In the genomic region with DNA sequence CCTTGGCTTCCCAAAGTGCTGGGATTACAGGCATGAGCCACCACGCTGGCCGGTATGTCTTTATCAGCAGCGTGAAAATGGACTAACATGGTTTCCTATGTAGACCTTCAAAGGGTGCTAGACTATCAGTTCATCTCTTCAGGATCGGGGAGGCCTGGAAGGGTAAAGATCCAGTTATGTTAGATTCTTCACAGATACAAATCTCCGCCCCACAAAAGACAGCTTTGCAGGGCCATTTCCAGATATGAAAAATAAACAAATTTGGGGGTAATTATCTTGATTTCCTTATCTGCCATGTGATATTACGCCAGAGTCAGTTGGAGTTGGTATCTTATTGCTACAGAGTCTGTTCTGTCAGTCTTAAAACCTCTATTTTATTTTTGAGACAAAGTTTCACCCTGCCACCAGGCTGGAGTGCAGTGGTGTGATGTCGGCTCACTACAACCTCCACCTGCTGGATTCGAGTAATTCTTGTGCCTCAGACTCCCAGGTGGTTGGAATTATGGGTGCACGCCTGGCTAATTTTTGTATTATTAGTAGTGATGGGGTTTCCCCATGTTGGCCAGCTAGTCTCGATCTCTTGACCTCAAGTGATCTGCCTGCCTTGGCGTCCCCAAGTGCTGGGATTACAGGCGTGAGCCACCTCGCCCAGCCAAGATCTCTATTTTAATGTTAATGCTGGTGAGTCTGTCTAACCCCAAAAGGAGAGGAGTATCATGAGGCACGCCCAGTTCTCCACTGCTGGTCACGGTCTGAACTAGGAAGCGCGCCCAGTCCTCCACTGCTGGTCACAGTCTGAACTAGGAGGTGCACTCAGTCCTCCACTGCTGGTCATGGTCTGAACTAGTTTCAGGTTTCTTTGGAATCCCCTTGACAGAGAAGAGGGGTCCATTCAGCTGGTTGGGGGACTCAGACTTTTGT, we compare ENCODE assay signal across 20 cellular contexts. TPM values are rescaled to one million over a fixed set of nuclear protein-coding genes. Genes with fewer than 3 reads are reported as not detected.
DNase-seq lines count a peak whose midpoint lies in the region; ATAC-seq, FAIRE-seq and TF ChIP-seq lines count a peak whose summit lies in the region.
"Had no signal": no experiment of that assay in that cellular context is flagged by ENCODE, and none has a peak within 500 bp of the region (broad histone marks: within the 10 kb centered on the region; RNA-seq: fewer than 3 reads in every experiment).

No MANE protein-coding gene starts in this region.

- peaks cover 55% of the 10 kb centered on the region for H3K36me3 Mint-ChIP-seq in stimulated activated naive CD8-positive, alpha-beta T cell treated with anti-CD3 and anti-CD28 coated beads, Interleukin-15, Interleukin-2, amounts not matched to agents 100 ng/mL and 50 ng/mL, for 24 hours (ENCODE audit: low read depth)
- peaks cover 92% of the 10 kb centered on the region for H3K36me3 Mint-ChIP-seq in dendritic cell treated with granulocyte-macrophage colony-stimulating factor and Interleukin-4, amounts not matched to agents 40 ng/mL and 50 ng/mL, for 4 days (ENCODE audit: low read depth)

- no peaks in the 10 kb centered on the region for H3K27me3 Mint-ChIP-seq in stimulated activated naive CD8-positive, alpha-beta T cell treated with anti-CD3 and anti-CD28 coated beads, Interleukin-15, Interleukin-2, amounts not matched to agents 100 ng/mL and 50 ng/mL, for 24 hours
- no peaks in the 10 kb centered on the region for H3K27me3 Mint-ChIP-seq in stimulated activated naive CD8-positive, alpha-beta T cell treated with anti-CD3 and anti-CD28 coated beads, Interleukin-15, amount 100 ng/mL, for 72 hours
- H3K27me3 Mint-ChIP-seq in dendritic cell treated with granulocyte-macrophage colony-stimulating factor and Interleukin-4, amounts not matched to agents 40 ng/mL and 50 ng/mL, for 4 days = no peaks in the 10 kb centered on the region
- H3K27me3 Mint-ChIP-seq: activated CD4-positive, alpha-beta memory T cell treated with anti-CD3 and anti-CD28 coated beads, Interleukin-2, amount 10 ng/mL, durations not matched to agents 7 days and 5 days; progenitor cell of endocrine pancreas had no signal

- peaks cover 33% of the 10 kb centered on the region for H4K20me1 ChIP-seq in Loucy (ENCODE audit: insufficient read depth, low read length, poor library complexity, severe bottlenecking)
- no peaks in the 10 kb centered on the region for H4K20me1 ChIP-seq in hepatocyte (ENCODE audit: insufficient read depth, poor library complexity, severe bottlenecking)

- H3K9me2 ChIP-seq in Loucy (replicated peaks; ENCODE audit: low read depth, low read length) = no peaks in the 10 kb centered on the region
- H3K9me2 ChIP-seq in hepatocyte (replicated peaks; ENCODE audit: insufficient read depth) = no peaks in the 10 kb centered on the region

- H3K36me3 ChIP-seq in Loucy (ENCODE audit: insufficient read depth, low read length) (no peaks in the 10 kb centered on the region), upper lobe of right lung (no peaks in the 10 kb centered on the region), kidney (ENCODE audit: control insufficient read depth in 1 of 2, insufficient read depth in 2 of 2, low read length in 2 of 2) (peaks cover 0 to 5% of the 10 kb centered on the region in 2 donors), WERI-Rb-1 (peaks cover 19% of the 10 kb centered on the region), hepatocyte (replicated peaks; ENCODE audit: insufficient read depth, low read depth) (no peaks in the 10 kb centered on the region)
- H3K36me3 ChIP-seq: colonic mucosa, neural progenitor cell had no signal

- 90% methylated on average over 17 of the region's 17 CpGs for WGBS in hepatocyte (ENCODE audit: low lambda C conversion rate, missing lambda C conversion rate)

- peak overlapping the region; percentile 92 for H3K4me2 ChIP-seq in Loucy (ENCODE audit: low read depth, low read length, poor library complexity, severe bottlenecking)
- no peak overlapping the region for H3K4me2 ChIP-seq in hepatocyte
- H3K4me2 ChIP-seq: neural progenitor cell had no signal

- intact Hi-C loops in dendritic cell treated with granulocyte-macrophage colony-stimulating factor and Interleukin-4, amounts not matched to agents 40 ng/mL and 50 ng/mL, for 4 days (cut with micrococcal nuclease) = no loop called here
- intact Hi-C loops in upper lobe of right lung (cut with DNase I) (no loop called here), kidney (cut with DNase I) (no loop called here)

- peak overlapping the region; percentile 80 for H3K27ac Mint-ChIP-seq in stimulated activated naive CD8-positive, alpha-beta T cell treated with anti-CD3 and anti-CD28 coated beads, Interleukin-15, Interleukin-2, amounts not matched to agents 100 ng/mL and 50 ng/mL, for 24 hours
- H3K27ac Mint-ChIP-seq in stimulated activated naive CD8-positive, alpha-beta T cell treated with anti-CD3 and anti-CD28 coated beads, Interleukin-15, amount 100 ng/mL, for 72 hours = no peak overlapping the region
- peak overlapping the region; percentile 43 for H3K27ac Mint-ChIP-seq in dendritic cell treated with granulocyte-macrophage colony-stimulating factor and Interleukin-4, amounts not matched to agents 40 ng/mL and 50 ng/mL, for 4 days
- H3K27ac Mint-ChIP-seq: activated CD4-positive, alpha-beta memory T cell treated with anti-CD3 and anti-CD28 coated beads, Interleukin-2, amount 10 ng/mL, durations not matched to agents 7 days and 5 days; neural progenitor cell; progenitor cell of endocrine pancreas had no signal

- peaks cover 25% of the 10 kb centered on the region for H3K4me1 ChIP-seq in Loucy (ENCODE audit: insufficient read depth, low read length, poor library complexity, severe bottlenecking)
- peaks cover 14% of the 10 kb centered on the region for H3K4me1 ChIP-seq in upper lobe of right lung
- H3K4me1 ChIP-seq in kidney (ENCODE audit: control insufficient read depth in 1 of 2, insufficient read depth in 1 of 2, low read depth in 1 of 2, low read length in 2 of 2) = peaks cover 0 to 3% of the 10 kb centered on the region in 2 donors
- H3K4me1 ChIP-seq in hepatocyte (ENCODE audit: insufficient read depth) = peaks cover 14% of the 10 kb centered on the region

- TF ChIP-seq CTCF in Loucy (conservative IDR thresholded peaks at IDR 0.05; ENCODE audit: low read length) (no peak), upper lobe of right lung (IDR thresholded peaks at IDR 0.05) (no peak), kidney (IDR thresholded peaks at IDR 0.05; ENCODE audit: borderline replicate concordance, extremely low read depth, insufficient read depth) (no peak), WERI-Rb-1 (IDR thresholded peaks at IDR 0.05; ENCODE audit: low read depth, low read length) (no peak), hepatocyte (IDR thresholded peaks at IDR 0.05; ENCODE audit: poor library complexity) (no peak)

- no peaks in the 10 kb centered on the region for H3F3A ChIP-seq in Loucy (ENCODE audit: low read depth)

- H3K79me2 ChIP-seq in Loucy (ENCODE audit: insufficient read depth, low read length) (peaks cover 55% of the 10 kb centered on the region), hepatocyte (peaks cover 47% of the 10 kb centered on the region)

- H2AFZ ChIP-seq in Loucy (ENCODE audit: low read length) (no peak overlapping the region), hepatocyte (no peak overlapping the region)
- H2AFZ ChIP-seq: neural progenitor cell had no signal

- H3K4me3 ChIP-seq in Loucy (ENCODE audit: low read length, poor library complexity, severe bottlenecking) (no peak overlapping the region), upper lobe of right lung (no peak overlapping the region), kidney (ENCODE audit: low read length in 2 of 2) (no peak overlapping the region), WERI-Rb-1 (ENCODE audit: low read depth, low read length) (no peak overlapping the region), hepatocyte (no peak overlapping the region)
- H3K4me3 ChIP-seq: colonic mucosa, left lung, neural progenitor cell, stomach had no signal

- peaks cover 56% of the 10 kb centered on the region for H3K4me1 Mint-ChIP-seq in stimulated activated naive CD8-positive, alpha-beta T cell treated with anti-CD3 and anti-CD28 coated beads, Interleukin-15, Interleukin-2, amounts not matched to agents 100 ng/mL and 50 ng/mL, for 24 hours (ENCODE audit: low read depth)
- H3K4me1 Mint-ChIP-seq in stimulated activated naive CD8-positive, alpha-beta T cell treated with anti-CD3 and anti-CD28 coated beads, Interleukin-15, amount 100 ng/mL, for 72 hours = peaks cover 54% of the 10 kb centered on the region
- H3K4me1 Mint-ChIP-seq in dendritic cell treated with granulocyte-macrophage colony-stimulating factor and Interleukin-4, amounts not matched to agents 40 ng/mL and 50 ng/mL, for 4 days (ENCODE audit: low read depth) = peaks cover 84% of the 10 kb centered on the region

- H3K27me3 ChIP-seq in Loucy (ENCODE audit: insufficient read depth, low read length, poor library complexity, severe bottlenecking) (peaks cover 2% of the 10 kb centered on the region), upper lobe of right lung (no peaks in the 10 kb centered on the region), WERI-Rb-1 (ENCODE audit: insufficient read depth, low read depth, severe bottlenecking) (no peaks in the 10 kb centered on the region), hepatocyte (no peaks in the 10 kb centered on the region)
- H3K27me3 ChIP-seq: colonic mucosa, left lung, neural progenitor cell, stomach had no signal

- peaks cover 5% of the 10 kb centered on the region for H3K9me3 Mint-ChIP-seq in stimulated activated naive CD8-positive, alpha-beta T cell treated with anti-CD3 and anti-CD28 coated beads, Interleukin-15, Interleukin-2, amounts not matched to agents 100 ng/mL and 50 ng/mL, for 24 hours
- H3K9me3 Mint-ChIP-seq in stimulated activated naive CD8-positive, alpha-beta T cell treated with anti-CD3 and anti-CD28 coated beads, Interleukin-15, amount 100 ng/mL, for 72 hours = no peaks in the 10 kb centered on the region
- no peaks in the 10 kb centered on the region for H3K9me3 Mint-ChIP-seq in dendritic cell treated with granulocyte-macrophage colony-stimulating factor and Interleukin-4, amounts not matched to agents 40 ng/mL and 50 ng/mL, for 4 days
- H3K9me3 Mint-ChIP-seq: activated CD4-positive, alpha-beta memory T cell treated with anti-CD3 and anti-CD28 coated beads, Interleukin-2, amount 10 ng/mL, durations not matched to agents 7 days and 5 days had no signal

- no peak for DNase-seq in stimulated activated naive CD8-positive, alpha-beta T cell treated with anti-CD3 and anti-CD28 coated beads, Interleukin-15, amount 100 ng/mL, for 72 hours
- DNase-seq in upper lobe of right lung (peak; percentile 25), kidney (no peak), WERI-Rb-1 (no peak), hepatocyte (ENCODE audit: low spot score) (no peak)
- DNase-seq: activated CD4-positive, alpha-beta memory T cell treated with anti-CD3 and anti-CD28 coated beads, Interleukin-2, amount 10 ng/mL, durations not matched to agents 7 days and 5 days; activated T-cell treated with anti-CD3 and anti-CD28 coated beads, Interleukin-2, amount 50 U/mL, for 1 hour; colonic mucosa; midbrain; NCI-H1694; NCI-H82; PC-3; SIG-M5; stomach had no signal

- H3K9me3 ChIP-seq in Loucy (ENCODE audit: insufficient read depth, low read depth, low read length) (no peaks in the 10 kb centered on the region), upper lobe of right lung (no peaks in the 10 kb centered on the region), kidney (ENCODE audit: control insufficient read depth in 1 of 2, low read length in 2 of 2) (no peaks in the 10 kb centered on the region), WERI-Rb-1 (ENCODE audit: severe bottlenecking) (no peaks in the 10 kb centered on the region), hepatocyte (ENCODE audit: low read depth) (no peaks in the 10 kb centered on the region)
- H3K9me3 ChIP-seq: colonic mucosa, left lung, stomach had no signal

- ATAC-seq in stimulated activated naive CD8-positive, alpha-beta T cell treated with anti-CD3 and anti-CD28 coated beads, Interleukin-15, amount 100 ng/mL, for 72 hours = no peak
- no peak for ATAC-seq in upper lobe of right lung
- ATAC-seq: left lung, PC-3 had no signal

- FAIRE-seq in kidney (lab: Jason Lieb, UNC) = no peak

- no peak overlapping the region for H3K4me3 Mint-ChIP-seq in stimulated activated naive CD8-positive, alpha-beta T cell treated with anti-CD3 and anti-CD28 coated beads, Interleukin-15, Interleukin-2, amounts not matched to agents 100 ng/mL and 50 ng/mL, for 24 hours
- no peak overlapping the region for H3K4me3 Mint-ChIP-seq in stimulated activated naive CD8-positive, alpha-beta T cell treated with anti-CD3 and anti-CD28 coated beads, Interleukin-15, amount 100 ng/mL, for 72 hours
- H3K4me3 Mint-ChIP-seq in dendritic cell treated with granulocyte-macrophage colony-stimulating factor and Interleukin-4, amounts not matched to agents 40 ng/mL and 50 ng/mL, for 4 days = no peak overlapping the region
- H3K4me3 Mint-ChIP-seq: activated CD4-positive, alpha-beta memory T cell treated with anti-CD3 and anti-CD28 coated beads, Interleukin-2, amount 10 ng/mL, durations not matched to agents 7 days and 5 days; neural progenitor cell had no signal

- H3K9ac ChIP-seq in Loucy (ENCODE audit: low read depth, low read length, poor library complexity, severe bottlenecking) (no peak overlapping the region), kidney (ENCODE audit: low read length in 2 of 2) (no peak overlapping the region)
- H3K9ac ChIP-seq: neural progenitor cell had no signal

- H3K27ac ChIP-seq in upper lobe of right lung = no peak overlapping the region
- no peak overlapping the region for H3K27ac ChIP-seq in kidney (ENCODE audit: low read depth in 2 of 2, low read length in 2 of 2)
- no peak overlapping the region for H3K27ac ChIP-seq in WERI-Rb-1
- no peak overlapping the region for H3K27ac ChIP-seq in hepatocyte
- H3K27ac ChIP-seq: colonic mucosa, left lung, neural progenitor cell, stomach had no signal

RNA-seq across cellular contexts. Expression of gene LRRC27, which starts 5.8 kb away (rescaled TPM):
- total RNA-seq in upper lobe of right lung (6.3 TPM), kidney (14.6 TPM), hepatocyte (6.8 and 8.3 TPM in 2 replicates)
- polyA plus RNA-seq in kidney (ENCODE audit: insufficient read depth, low read depth, low replicate concordance) (14.4 TPM), hepatocyte (7.5 and 7.9 TPM in 2 replicates)

RNA-seq across cellular contexts. Expression of gene STK32C, which starts 18.5 kb away (rescaled TPM):
- total RNA-seq in upper lobe of right lung (13.2 TPM), kidney (14.4 TPM), hepatocyte (4.8 and 7.9 TPM in 2 replicates)
- polyA plus RNA-seq in kidney (ENCODE audit: insufficient read depth, low read depth, low replicate concordance) (11.6 TPM), hepatocyte (9.6 and 12.2 TPM in 2 replicates)

Comparison
In these comparisons a context has a peak if more than half of its experiments do, and no peak if none do; other contexts are left out.
1. H3K27ac Mint-ChIP-seq: peak in stimulated activated naive CD8-positive, alpha-beta T cell treated with anti-CD3 and anti-CD28 coated beads, Interleukin-15, Interleukin-2, amounts not matched to agents 100 ng/mL and 50 ng/mL, for 24 hours (single experiment) and dendritic cell treated with granulocyte-macrophage colony-stimulating factor and Interleukin-4, amounts not matched to agents 40 ng/mL and 50 ng/mL, for 4 days (single experiment); none in stimulated activated naive CD8-positive, alpha-beta T cell treated with anti-CD3 and anti-CD28 coated beads, Interleukin-15, amount 100 ng/mL, for 72 hours (0 of 2).